8 cellular contexts compared by ENCODE assay signal in genomic region chr6:146028250-146028789, GRCh38. TPM values are rescaled to one million over a fixed set of nuclear protein-coding genes. Genes with fewer than 3 reads are reported as not detected.
DNase-seq lines count a peak whose midpoint lies in the region; ATAC-seq and TF ChIP-seq lines count a peak whose summit lies in the region.

No MANE protein-coding gene starts in this region.

- TF ChIP-seq POLR2A in body of pancreas (IDR thresholded peaks at IDR 0.05) (no peak), spleen (IDR thresholded peaks at IDR 0.05) (no peak)

- intact Hi-C loops in body of pancreas (cut with DNase I) (no loop called here), spleen (cut with DNase I; ENCODE audit: low total_unique reads) (no loop called here)

- TF ChIP-seq CTCF in body of pancreas (IDR thresholded peaks at IDR 0.05) (peak in 1 of 7 experiments; percentile 8), spleen (IDR thresholded peaks at IDR 0.05 in 8 of 11, conservative IDR thresholded peaks at IDR 0.05 in 3 of 11) (no peak)

- H3K36me3 ChIP-seq in body of pancreas (replicated peaks in 1 of 2; ENCODE audit: insufficient read depth in 1 of 2, low read depth in 2 of 2) (no peaks in the 10 kb centered on the region), spleen (no peaks in the 10 kb centered on the region)

- no peaks in the 10 kb centered on the region for H3K9me3 ChIP-seq in body of pancreas
- H3K9me3 ChIP-seq in iPS-18c (ENCODE audit: control insufficient read depth, insufficient read depth, low read length): no peaks in the 10 kb centered on the region
- peaks cover 0 to 3% (median 0%) of the 10 kb centered on the region in 8 donors for H3K9me3 ChIP-seq in spleen

- H3K27ac ChIP-seq in body of pancreas (no peak overlapping the region), spleen (no peak overlapping the region)

- ATAC-seq in body of pancreas: peak; percentile 86

- H3K4me1 ChIP-seq in body of pancreas (no peaks in the 10 kb centered on the region), spleen (peaks cover 0 to 4% (median 0%) of the 10 kb centered on the region in 6 donors)

- H3K4me3 ChIP-seq in body of pancreas (no peak overlapping the region), iPS-18c (ENCODE audit: insufficient read depth, low read depth, low read length) (peak overlapping the region; percentile 74), spleen (peak overlapping the region in 1 of 8 donors; percentile 39)

- H3K27me3 ChIP-seq in body of pancreas: peaks cover 0 to 12% of the 10 kb centered on the region in 2 donors
- peaks cover 0 to 58% (median 34%) of the 10 kb centered on the region in 7 donors for H3K27me3 ChIP-seq in spleen (replicated peaks in 1 of 7)

- peak; percentile 59 for DNase-seq in ELR (ENCODE audit: low read depth)
- DNase-seq in HCEC 1CT: peak; percentile 47
- DNase-seq in OCI-M1 (lab: John Stamatoyannopoulos, UW): peak; percentile 58
- DNase-seq in body of pancreas: peak; percentile 46 to 73 (median 63)
- peak; percentile 78 for DNase-seq in spleen
- no peak for DNase-seq in NCI-H2107 treated with DMSO at 0.1 percent for 48 hours (lab: John Stamatoyannopoulos, UW; ENCODE audit: unreplicated experiment)
- no peak for DNase-seq in NCI-H2227 (lab: John Stamatoyannopoulos, UW; ENCODE audit: unreplicated experiment)

- 2 to 4% methylated on average over 13 to 19 of the region's 19 CpGs for WGBS in body of pancreas, 2 donors
- WGBS in spleen, 5 donors: 4 to 13% (median 6%) methylated on average over 19 of the region's 19 CpGs

RNA-seq across cellular contexts. Expression of gene GRM1, which starts 0.5 kb away (rescaled TPM):
- under 1 TPM in 1 of 2 donors, not detected in 1; under 0.01 TPM for total RNA-seq in body of pancreas
- under 1 TPM in 5 of 7 donors, not detected in 2; 0.09 to 0.19 (median 0.10) TPM for total RNA-seq in spleen
- under 1 TPM in 2 of 3 donors, not detected in 1; under 0.01 to 0.02 TPM for polyA plus RNA-seq in spleen

Comparison
In these comparisons a context has a peak if more than half of its experiments do, and no peak if none do; other contexts are left out.
1. DNase-seq: peak in ELR (single experiment), HCEC 1CT (single experiment), OCI-M1 (single experiment), body of pancreas (4 of 4) and spleen (single experiment); none in NCI-H2107 treated with DMSO at 0.1 percent for 48 hours (single experiment) and NCI-H2227 (single experiment).